Comparison of ENCODE assay signal across 1 cellular context in the genomic region with DNA sequence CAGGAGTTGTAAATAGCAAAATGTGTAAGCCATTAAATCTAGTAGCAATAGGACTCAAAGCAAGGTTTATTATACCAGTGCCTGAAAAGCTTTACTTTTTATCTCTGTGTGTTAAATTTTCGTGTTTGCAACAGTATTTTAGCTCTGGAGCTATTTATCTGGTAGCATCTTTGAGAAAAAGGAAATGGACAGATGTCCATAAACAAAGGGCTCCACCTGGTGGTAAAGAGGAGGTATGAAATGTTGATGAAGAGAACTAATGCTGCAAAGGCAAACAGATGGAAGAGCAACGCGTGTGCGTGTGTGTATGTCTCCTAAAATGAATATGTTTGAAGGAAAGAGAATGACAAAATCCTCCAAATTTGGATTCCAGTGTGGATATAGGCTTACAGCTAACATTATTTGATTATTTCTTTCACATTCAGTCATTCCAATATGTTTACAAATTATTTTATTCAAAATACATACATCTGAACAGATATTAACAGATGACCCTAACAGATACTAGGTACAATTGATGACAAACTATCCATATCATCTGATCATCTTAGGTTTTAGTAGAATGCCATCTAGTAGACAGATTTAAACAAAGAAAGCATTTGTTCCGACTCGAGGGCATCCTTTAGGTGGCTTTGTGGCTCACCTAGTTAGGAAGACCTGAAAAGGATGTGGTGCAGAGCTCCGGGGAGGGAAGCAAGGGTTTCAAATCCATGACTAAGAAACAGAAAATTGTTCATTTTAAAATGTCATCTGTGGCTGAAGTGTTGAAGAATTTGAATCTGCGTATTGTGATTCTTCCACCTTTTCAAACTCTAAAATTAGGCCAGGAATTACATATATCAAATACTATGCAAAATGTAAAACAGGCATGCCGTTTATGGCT.
TF ChIP-seq lines count a peak whose summit lies in the region.

No MANE protein-coding gene starts in this region.

TF ChIP-seq in HepG2, 621 proteins besides CTCF, POLR2A, EP300 and RAD21 (continued from another document):
- no peak for TF ChIP-seq ZNF296 (CRISPR knock-in tag; conservative IDR thresholded peaks at IDR 0.05)
- no peak for TF ChIP-seq MTA1 (CRISPR knock-in tag; IDR thresholded peaks at IDR 0.05; ENCODE audit: borderline replicate concordance)
- TF ChIP-seq ZNF331 (CRISPR knock-in tag; IDR thresholded peaks at IDR 0.05), result 0 out of 2 replicates have a peak, but pooled peaks have one; percentile 21
- no peak for TF ChIP-seq RFX1 (IDR thresholded peaks at IDR 0.05)
- TF ChIP-seq, protein P1, sequence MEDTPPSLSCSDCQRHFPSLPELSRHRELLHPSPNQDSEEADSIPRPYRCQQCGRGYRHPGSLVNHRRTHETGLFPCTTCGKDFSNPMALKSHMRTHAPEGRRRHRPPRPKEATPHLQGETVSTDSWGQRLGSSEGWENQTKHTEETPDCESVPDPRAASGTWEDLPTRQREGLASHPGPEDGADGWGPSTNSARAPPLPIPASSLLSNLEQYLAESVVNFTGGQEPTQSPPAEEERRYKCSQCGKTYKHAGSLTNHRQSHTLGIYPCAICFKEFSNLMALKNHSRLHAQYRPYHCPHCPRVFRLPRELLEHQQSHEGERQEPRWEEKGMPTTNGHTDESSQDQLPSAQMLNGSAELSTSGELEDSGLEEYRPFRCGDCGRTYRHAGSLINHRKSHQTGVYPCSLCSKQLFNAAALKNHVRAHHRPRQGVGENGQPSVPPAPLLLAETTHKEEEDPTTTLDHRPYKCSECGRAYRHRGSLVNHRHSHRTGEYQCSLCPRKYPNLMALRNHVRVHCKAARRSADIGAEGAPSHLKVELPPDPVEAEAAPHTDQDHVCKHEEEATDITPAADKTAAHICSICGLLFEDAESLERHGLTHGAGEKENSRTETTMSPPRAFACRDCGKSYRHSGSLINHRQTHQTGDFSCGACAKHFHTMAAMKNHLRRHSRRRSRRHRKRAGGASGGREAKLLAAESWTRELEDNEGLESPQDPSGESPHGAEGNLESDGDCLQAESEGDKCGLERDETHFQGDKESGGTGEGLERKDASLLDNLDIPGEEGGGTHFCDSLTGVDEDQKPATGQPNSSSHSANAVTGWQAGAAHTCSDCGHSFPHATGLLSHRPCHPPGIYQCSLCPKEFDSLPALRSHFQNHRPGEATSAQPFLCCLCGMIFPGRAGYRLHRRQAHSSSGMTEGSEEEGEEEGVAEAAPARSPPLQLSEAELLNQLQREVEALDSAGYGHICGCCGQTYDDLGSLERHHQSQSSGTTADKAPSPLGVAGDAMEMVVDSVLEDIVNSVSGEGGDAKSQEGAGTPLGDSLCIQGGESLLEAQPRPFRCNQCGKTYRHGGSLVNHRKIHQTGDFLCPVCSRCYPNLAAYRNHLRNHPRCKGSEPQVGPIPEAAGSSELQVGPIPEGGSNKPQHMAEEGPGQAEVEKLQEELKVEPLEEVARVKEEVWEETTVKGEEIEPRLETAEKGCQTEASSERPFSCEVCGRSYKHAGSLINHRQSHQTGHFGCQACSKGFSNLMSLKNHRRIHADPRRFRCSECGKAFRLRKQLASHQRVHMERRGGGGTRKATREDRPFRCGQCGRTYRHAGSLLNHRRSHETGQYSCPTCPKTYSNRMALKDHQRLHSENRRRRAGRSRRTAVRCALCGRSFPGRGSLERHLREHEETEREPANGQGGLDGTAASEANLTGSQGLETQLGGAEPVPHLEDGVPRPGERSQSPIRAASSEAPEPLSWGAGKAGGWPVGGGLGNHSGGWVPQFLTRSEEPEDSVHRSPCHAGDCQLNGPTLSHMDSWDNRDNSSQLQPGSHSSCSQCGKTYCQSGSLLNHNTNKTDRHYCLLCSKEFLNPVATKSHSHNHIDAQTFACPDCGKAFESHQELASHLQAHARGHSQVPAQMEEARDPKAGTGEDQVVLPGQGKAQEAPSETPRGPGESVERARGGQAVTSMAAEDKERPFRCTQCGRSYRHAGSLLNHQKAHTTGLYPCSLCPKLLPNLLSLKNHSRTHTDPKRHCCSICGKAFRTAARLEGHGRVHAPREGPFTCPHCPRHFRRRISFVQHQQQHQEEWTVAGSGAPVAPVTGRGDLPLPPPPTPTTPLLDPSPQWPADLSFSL (CRISPR knock-in tag; IDR thresholded peaks at IDR 0.05), result no peak
- TF ChIP-seq FOXA1 (IDR thresholded peaks at IDR 0.05), result no peak
- TF ChIP-seq FOXA1 (CRISPR knock-in tag; IDR thresholded peaks at IDR 0.05), result peak; percentile 51
- no peak for TF ChIP-seq ELF4 (CRISPR knock-in tag; IDR thresholded peaks at IDR 0.05; ENCODE audit: borderline replicate concordance)
- TF ChIP-seq THAP8 (CRISPR knock-in tag; IDR thresholded peaks at IDR 0.05; ENCODE audit: borderline replicate concordance), result no peak
- 0 out of 2 replicates have a peak, but pooled peaks have one; percentile 22 for TF ChIP-seq ARID5B (CRISPR knock-in tag; IDR thresholded peaks at IDR 0.05)
- TF ChIP-seq, protein P2, sequence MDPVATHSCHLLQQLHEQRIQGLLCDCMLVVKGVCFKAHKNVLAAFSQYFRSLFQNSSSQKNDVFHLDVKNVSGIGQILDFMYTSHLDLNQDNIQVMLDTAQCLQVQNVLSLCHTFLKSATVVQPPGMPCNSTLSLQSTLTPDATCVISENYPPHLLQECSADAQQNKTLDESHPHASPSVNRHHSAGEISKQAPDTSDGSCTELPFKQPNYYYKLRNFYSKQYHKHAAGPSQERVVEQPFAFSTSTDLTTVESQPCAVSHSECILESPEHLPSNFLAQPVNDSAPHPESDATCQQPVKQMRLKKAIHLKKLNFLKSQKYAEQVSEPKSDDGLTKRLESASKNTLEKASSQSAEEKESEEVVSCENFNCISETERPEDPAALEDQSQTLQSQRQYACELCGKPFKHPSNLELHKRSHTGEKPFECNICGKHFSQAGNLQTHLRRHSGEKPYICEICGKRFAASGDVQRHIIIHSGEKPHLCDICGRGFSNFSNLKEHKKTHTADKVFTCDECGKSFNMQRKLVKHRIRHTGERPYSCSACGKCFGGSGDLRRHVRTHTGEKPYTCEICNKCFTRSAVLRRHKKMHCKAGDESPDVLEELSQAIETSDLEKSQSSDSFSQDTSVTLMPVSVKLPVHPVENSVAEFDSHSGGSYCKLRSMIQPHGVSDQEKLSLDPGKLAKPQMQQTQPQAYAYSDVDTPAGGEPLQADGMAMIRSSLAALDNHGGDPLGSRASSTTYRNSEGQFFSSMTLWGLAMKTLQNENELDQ (CRISPR knock-in tag; IDR thresholded peaks at IDR 0.05; ENCODE audit: borderline replicate concordance), result no peak
- no peak for TF ChIP-seq ARID4A (CRISPR knock-in tag; IDR thresholded peaks at IDR 0.05; ENCODE audit: borderline replicate concordance)
- no peak for TF ChIP-seq MBNL3 (CRISPR knock-in tag; conservative IDR thresholded peaks at IDR 0.05)
- no peak for TF ChIP-seq GRHL1 (CRISPR knock-in tag; conservative IDR thresholded peaks at IDR 0.05)
- peak; percentile 82 for TF ChIP-seq ELF3 (CRISPR knock-in tag; IDR thresholded peaks at IDR 0.05)
- TF ChIP-seq STAG1 (CRISPR knock-in tag; IDR thresholded peaks at IDR 0.05), result peak; percentile 70
- no peak for TF ChIP-seq CHD2 (IDR thresholded peaks at IDR 0.05; ENCODE audit: low read depth, low read length)
- peak; percentile 60; the same call in 1 of the 2 replicates for TF ChIP-seq FOXK1 (CRISPR knock-in tag; IDR thresholded peaks at IDR 0.05; ENCODE audit: borderline replicate concordance, low read depth)
- no peak for TF ChIP-seq KLF9 (CRISPR knock-in tag; IDR thresholded peaks at IDR 0.05; ENCODE audit: low read depth)
- no peak for TF ChIP-seq GABPA (IDR thresholded peaks at IDR 0.05; ENCODE audit: low read depth, low read length)
- TF ChIP-seq GABPA (CRISPR knock-in tag; IDR thresholded peaks at IDR 0.05; ENCODE audit: low read depth), result peak; percentile 33; the same call in 1 of the 2 replicates
- no peak for TF ChIP-seq ZNF121 (CRISPR knock-in tag; IDR thresholded peaks at IDR 0.05)
- no peak for TF ChIP-seq GABPB1 (CRISPR knock-in tag; IDR thresholded peaks at IDR 0.05)
- TF ChIP-seq, protein P3, sequence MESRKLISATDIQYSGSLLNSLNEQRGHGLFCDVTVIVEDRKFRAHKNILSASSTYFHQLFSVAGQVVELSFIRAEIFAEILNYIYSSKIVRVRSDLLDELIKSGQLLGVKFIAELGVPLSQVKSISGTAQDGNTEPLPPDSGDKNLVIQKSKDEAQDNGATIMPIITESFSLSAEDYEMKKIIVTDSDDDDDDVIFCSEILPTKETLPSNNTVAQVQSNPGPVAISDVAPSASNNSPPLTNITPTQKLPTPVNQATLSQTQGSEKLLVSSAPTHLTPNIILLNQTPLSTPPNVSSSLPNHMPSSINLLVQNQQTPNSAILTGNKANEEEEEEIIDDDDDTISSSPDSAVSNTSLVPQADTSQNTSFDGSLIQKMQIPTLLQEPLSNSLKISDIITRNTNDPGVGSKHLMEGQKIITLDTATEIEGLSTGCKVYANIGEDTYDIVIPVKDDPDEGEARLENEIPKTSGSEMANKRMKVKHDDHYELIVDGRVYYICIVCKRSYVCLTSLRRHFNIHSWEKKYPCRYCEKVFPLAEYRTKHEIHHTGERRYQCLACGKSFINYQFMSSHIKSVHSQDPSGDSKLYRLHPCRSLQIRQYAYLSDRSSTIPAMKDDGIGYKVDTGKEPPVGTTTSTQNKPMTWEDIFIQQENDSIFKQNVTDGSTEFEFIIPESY (CRISPR knock-in tag; IDR thresholded peaks at IDR 0.05), result no peak
- TF ChIP-seq HDAC2 (CRISPR knock-in tag; IDR thresholded peaks at IDR 0.05), result no peak
- no peak for TF ChIP-seq ZNF616 (CRISPR knock-in tag; IDR thresholded peaks at IDR 0.05; ENCODE audit: low read depth)
- peak; percentile 52; the same call in 1 of the 2 replicates for TF ChIP-seq FOXA3 (CRISPR knock-in tag; IDR thresholded peaks at IDR 0.05)
